In genomic region chr19:6730153-6730804, GRCh38 we compare ENCODE assay signal across 10 cellular contexts. TPM values are rescaled to one million over a fixed set of nuclear protein-coding genes. Genes with fewer than 3 reads are reported as not detected.
A peak's percentile ranks its signal among the peaks of the same experiment; 100 is the strongest.
DNase-seq lines count a peak whose midpoint lies in the region; ATAC-seq and TF ChIP-seq lines count a peak whose summit lies in the region.
"Had no signal": no experiment of that assay in that cellular context is flagged by ENCODE, and none has a peak within 500 bp of the region (broad histone marks: within the 10 kb centered on the region; RNA-seq: fewer than 3 reads in every experiment).

No MANE protein-coding gene starts in this region.

- DNase-seq in activated T-cell treated with anti-CD3 and anti-CD28 coated beads for 4 hours (peak; percentile 33), medulla oblongata (ENCODE audit: extremely low spot score) (peak; percentile 73), upper lobe of right lung (peak; percentile 96), NCI-H69 (lab: John Stamatoyannopoulos, UW) (no peak)
- no peak for DNase-seq in activated T-cell treated with anti-CD3 and anti-CD28 coated beads, Interleukin-2, amount 50 U/mL, for 1 hour
- DNase-seq in activated naive CD8-positive, alpha-beta T cell treated with anti-CD3 and anti-CD28 coated beads, Interleukin-2, amount 10 ng/mL, durations not matched to agents 7 days and 5 days = no peak

- H3K9me3 Mint-ChIP-seq in activated naive CD8-positive, alpha-beta T cell treated with anti-CD3 and anti-CD28 coated beads, Interleukin-2, amount 10 ng/mL, durations not matched to agents 7 days and 5 days = no peaks in the 10 kb centered on the region

- H3K27ac ChIP-seq in upper lobe of right lung = peak overlapping the region; percentile 70

- peak; percentile 34 for ATAC-seq in activated naive CD8-positive, alpha-beta T cell treated with anti-CD3 and anti-CD28 coated beads, Interleukin-2, amount 10 ng/mL, durations not matched to agents 7 days and 5 days (ENCODE audit: low read depth)
- ATAC-seq in upper lobe of right lung = peak; percentile 93
- no peak for ATAC-seq in HG03442 (IDR thresholded peaks at IDR 0.05; ENCODE audit: unreplicated experiment)
- no peak for ATAC-seq in HG02588 (IDR thresholded peaks at IDR 0.05; ENCODE audit: unreplicated experiment)

- no peak overlapping the region for H3K4me3 Mint-ChIP-seq in activated naive CD8-positive, alpha-beta T cell treated with anti-CD3 and anti-CD28 coated beads, Interleukin-2, amount 10 ng/mL, durations not matched to agents 7 days and 5 days

- no peaks in the 10 kb centered on the region for H3K9me3 ChIP-seq in upper lobe of right lung
- H3K9me3 ChIP-seq: BLaER1 treated with 17β-estradiol and CSF1 and Interleukin-3, amounts not matched to agents 10 nM and 100 nM had no signal

- intact Hi-C loops in upper lobe of right lung (cut with DNase I) = no loop called here

- POLR2A ChIA-PET in activated naive CD8-positive, alpha-beta T cell treated with anti-CD3 and anti-CD28 coated beads, Interleukin-2, amount 10 ng/mL, durations not matched to agents 7 days and 5 days (lab: Charles Lee) = no interaction called here

- peak overlapping the region; percentile 44 for H3K4me3 ChIP-seq in upper lobe of right lung
- H3K4me3 ChIP-seq: BLaER1 treated with 17β-estradiol and CSF1 and Interleukin-3, amounts not matched to agents 10 nM and 100 nM had no signal

- no peaks in the 10 kb centered on the region for H3K27me3 ChIP-seq in upper lobe of right lung
- H3K27me3 ChIP-seq: BLaER1 treated with 17β-estradiol and CSF1 and Interleukin-3, amounts not matched to agents 10 nM and 100 nM had no signal

- TF ChIP-seq CTCF in upper lobe of right lung (IDR thresholded peaks at IDR 0.05) = no peak

- H3K36me3 Mint-ChIP-seq in activated naive CD8-positive, alpha-beta T cell treated with anti-CD3 and anti-CD28 coated beads, Interleukin-2, amount 10 ng/mL, durations not matched to agents 7 days and 5 days = peaks cover 13% of the 10 kb centered on the region

- peaks cover 11% of the 10 kb centered on the region for H3K4me1 ChIP-seq in upper lobe of right lung

- H3K36me3 ChIP-seq in upper lobe of right lung = peaks cover 12% of the 10 kb centered on the region

- H3K27me3 Mint-ChIP-seq in activated naive CD8-positive, alpha-beta T cell treated with anti-CD3 and anti-CD28 coated beads, Interleukin-2, amount 10 ng/mL, durations not matched to agents 7 days and 5 days = no peaks in the 10 kb centered on the region

- H3K27ac Mint-ChIP-seq in activated naive CD8-positive, alpha-beta T cell treated with anti-CD3 and anti-CD28 coated beads, Interleukin-2, amount 10 ng/mL, durations not matched to agents 7 days and 5 days = no peak overlapping the region

- peaks cover 8% of the 10 kb centered on the region for H3K4me1 Mint-ChIP-seq in activated naive CD8-positive, alpha-beta T cell treated with anti-CD3 and anti-CD28 coated beads, Interleukin-2, amount 10 ng/mL, durations not matched to agents 7 days and 5 days

RNA-seq across cellular contexts. Expression of gene GPR108, which starts 7.1 kb away (rescaled TPM):
- total RNA-seq in activated naive CD8-positive, alpha-beta T cell treated with anti-CD3 and anti-CD28 coated beads, Interleukin-2, amount 10 ng/mL, durations not matched to agents 7 days and 5 days = 10 to 100 TPM; 82.8 to 91.7 TPM
- 81.2 TPM for total RNA-seq in upper lobe of right lung

RNA-seq across cellular contexts. Expression of gene TRIP10, which starts 9.2 kb away (rescaled TPM):
- 10 to 100 TPM; 10.1 to 10.7 TPM for total RNA-seq in activated naive CD8-positive, alpha-beta T cell treated with anti-CD3 and anti-CD28 coated beads, Interleukin-2, amount 10 ng/mL, durations not matched to agents 7 days and 5 days
- 88.1 TPM for total RNA-seq in upper lobe of right lung

RNA-seq across cellular contexts. Expression of gene C3, which starts 9.8 kb away (rescaled TPM):
- total RNA-seq in activated naive CD8-positive, alpha-beta T cell treated with anti-CD3 and anti-CD28 coated beads, Interleukin-2, amount 10 ng/mL, durations not matched to agents 7 days and 5 days = 1 to 10 TPM; 2.0 to 2.1 TPM
- total RNA-seq in upper lobe of right lung = 1,129 TPM

RNA-seq across cellular contexts. Expression of gene SH2D3A, which starts 37.0 kb away (rescaled TPM):
- total RNA-seq in activated naive CD8-positive, alpha-beta T cell treated with anti-CD3 and anti-CD28 coated beads, Interleukin-2, amount 10 ng/mL, durations not matched to agents 7 days and 5 days = 10 to 100 TPM; 35.5 to 35.7 TPM
- total RNA-seq in upper lobe of right lung = 26.0 TPM

RNA-seq across cellular contexts. Expression of gene VAV1, which starts 42.2 kb away (rescaled TPM):
- 100 to 1,000 TPM; 108 to 113 TPM for total RNA-seq in activated naive CD8-positive, alpha-beta T cell treated with anti-CD3 and anti-CD28 coated beads, Interleukin-2, amount 10 ng/mL, durations not matched to agents 7 days and 5 days
- total RNA-seq in upper lobe of right lung = 31.6 TPM
- total RNA-seq: HT1080 had no signal

Comparison
In these comparisons a context has a peak if more than half of its experiments do, and no peak if none do; other contexts are left out.
1. DNase-seq: peak in activated T-cell treated with anti-CD3 and anti-CD28 coated beads for 4 hours (single experiment), medulla oblongata (single experiment) and upper lobe of right lung (single experiment); none in activated T-cell treated with anti-CD3 and anti-CD28 coated beads, Interleukin-2, amount 50 U/mL, for 1 hour (single experiment), activated naive CD8-positive, alpha-beta T cell treated with anti-CD3 and anti-CD28 coated beads, Interleukin-2, amount 10 ng/mL, durations not matched to agents 7 days and 5 days (single experiment) and NCI-H69 (single experiment).
2. ATAC-seq: peak in activated naive CD8-positive, alpha-beta T cell treated with anti-CD3 and anti-CD28 coated beads, Interleukin-2, amount 10 ng/mL, durations not matched to agents 7 days and 5 days (single experiment) and upper lobe of right lung (single experiment); none in HG03442 (single experiment) and HG02588 (single experiment).
3. RNA of gene C3, which starts 9.8 kb away (total RNA-seq): 1,129 TPM in upper lobe of right lung (single experiment); 2.0 to 2.1 TPM in activated naive CD8-positive, alpha-beta T cell treated with anti-CD3 and anti-CD28 coated beads, Interleukin-2, amount 10 ng/mL, durations not matched to agents 7 days and 5 days; every median in the first group is over 100 times any median in the second.